ENCODE assay signal across 1 cellular context in the genomic region with DNA sequence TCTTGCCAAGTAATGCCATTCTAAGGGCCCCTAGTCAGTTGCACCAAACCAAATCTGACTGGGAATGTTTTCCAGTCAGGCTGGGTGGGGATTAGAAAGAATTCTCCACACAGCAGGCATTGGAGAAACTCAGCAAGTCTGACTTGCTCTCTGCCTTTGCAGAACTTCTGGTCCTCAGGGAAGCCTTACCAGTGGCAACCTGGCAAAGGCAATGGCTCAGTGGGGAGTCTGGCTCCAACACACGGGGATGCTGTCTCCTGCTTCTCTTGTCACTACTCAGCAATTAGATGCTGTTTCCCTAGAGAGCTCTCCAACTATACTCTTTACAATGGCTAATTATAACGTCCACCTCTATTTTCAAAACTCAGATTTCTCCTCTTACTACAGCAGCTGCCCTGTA.
TF ChIP-seq lines count a peak whose summit lies in the region.

No MANE protein-coding gene starts in this region.

TF ChIP-seq in H1, 55 proteins besides CTCF, POLR2A, EP300 and RAD21 (continued from another document):
- no peak for TF ChIP-seq TEAD4 (IDR thresholded peaks at IDR 0.05; ENCODE audit: low read depth, low read length)
- TF ChIP-seq, protein P1, sequence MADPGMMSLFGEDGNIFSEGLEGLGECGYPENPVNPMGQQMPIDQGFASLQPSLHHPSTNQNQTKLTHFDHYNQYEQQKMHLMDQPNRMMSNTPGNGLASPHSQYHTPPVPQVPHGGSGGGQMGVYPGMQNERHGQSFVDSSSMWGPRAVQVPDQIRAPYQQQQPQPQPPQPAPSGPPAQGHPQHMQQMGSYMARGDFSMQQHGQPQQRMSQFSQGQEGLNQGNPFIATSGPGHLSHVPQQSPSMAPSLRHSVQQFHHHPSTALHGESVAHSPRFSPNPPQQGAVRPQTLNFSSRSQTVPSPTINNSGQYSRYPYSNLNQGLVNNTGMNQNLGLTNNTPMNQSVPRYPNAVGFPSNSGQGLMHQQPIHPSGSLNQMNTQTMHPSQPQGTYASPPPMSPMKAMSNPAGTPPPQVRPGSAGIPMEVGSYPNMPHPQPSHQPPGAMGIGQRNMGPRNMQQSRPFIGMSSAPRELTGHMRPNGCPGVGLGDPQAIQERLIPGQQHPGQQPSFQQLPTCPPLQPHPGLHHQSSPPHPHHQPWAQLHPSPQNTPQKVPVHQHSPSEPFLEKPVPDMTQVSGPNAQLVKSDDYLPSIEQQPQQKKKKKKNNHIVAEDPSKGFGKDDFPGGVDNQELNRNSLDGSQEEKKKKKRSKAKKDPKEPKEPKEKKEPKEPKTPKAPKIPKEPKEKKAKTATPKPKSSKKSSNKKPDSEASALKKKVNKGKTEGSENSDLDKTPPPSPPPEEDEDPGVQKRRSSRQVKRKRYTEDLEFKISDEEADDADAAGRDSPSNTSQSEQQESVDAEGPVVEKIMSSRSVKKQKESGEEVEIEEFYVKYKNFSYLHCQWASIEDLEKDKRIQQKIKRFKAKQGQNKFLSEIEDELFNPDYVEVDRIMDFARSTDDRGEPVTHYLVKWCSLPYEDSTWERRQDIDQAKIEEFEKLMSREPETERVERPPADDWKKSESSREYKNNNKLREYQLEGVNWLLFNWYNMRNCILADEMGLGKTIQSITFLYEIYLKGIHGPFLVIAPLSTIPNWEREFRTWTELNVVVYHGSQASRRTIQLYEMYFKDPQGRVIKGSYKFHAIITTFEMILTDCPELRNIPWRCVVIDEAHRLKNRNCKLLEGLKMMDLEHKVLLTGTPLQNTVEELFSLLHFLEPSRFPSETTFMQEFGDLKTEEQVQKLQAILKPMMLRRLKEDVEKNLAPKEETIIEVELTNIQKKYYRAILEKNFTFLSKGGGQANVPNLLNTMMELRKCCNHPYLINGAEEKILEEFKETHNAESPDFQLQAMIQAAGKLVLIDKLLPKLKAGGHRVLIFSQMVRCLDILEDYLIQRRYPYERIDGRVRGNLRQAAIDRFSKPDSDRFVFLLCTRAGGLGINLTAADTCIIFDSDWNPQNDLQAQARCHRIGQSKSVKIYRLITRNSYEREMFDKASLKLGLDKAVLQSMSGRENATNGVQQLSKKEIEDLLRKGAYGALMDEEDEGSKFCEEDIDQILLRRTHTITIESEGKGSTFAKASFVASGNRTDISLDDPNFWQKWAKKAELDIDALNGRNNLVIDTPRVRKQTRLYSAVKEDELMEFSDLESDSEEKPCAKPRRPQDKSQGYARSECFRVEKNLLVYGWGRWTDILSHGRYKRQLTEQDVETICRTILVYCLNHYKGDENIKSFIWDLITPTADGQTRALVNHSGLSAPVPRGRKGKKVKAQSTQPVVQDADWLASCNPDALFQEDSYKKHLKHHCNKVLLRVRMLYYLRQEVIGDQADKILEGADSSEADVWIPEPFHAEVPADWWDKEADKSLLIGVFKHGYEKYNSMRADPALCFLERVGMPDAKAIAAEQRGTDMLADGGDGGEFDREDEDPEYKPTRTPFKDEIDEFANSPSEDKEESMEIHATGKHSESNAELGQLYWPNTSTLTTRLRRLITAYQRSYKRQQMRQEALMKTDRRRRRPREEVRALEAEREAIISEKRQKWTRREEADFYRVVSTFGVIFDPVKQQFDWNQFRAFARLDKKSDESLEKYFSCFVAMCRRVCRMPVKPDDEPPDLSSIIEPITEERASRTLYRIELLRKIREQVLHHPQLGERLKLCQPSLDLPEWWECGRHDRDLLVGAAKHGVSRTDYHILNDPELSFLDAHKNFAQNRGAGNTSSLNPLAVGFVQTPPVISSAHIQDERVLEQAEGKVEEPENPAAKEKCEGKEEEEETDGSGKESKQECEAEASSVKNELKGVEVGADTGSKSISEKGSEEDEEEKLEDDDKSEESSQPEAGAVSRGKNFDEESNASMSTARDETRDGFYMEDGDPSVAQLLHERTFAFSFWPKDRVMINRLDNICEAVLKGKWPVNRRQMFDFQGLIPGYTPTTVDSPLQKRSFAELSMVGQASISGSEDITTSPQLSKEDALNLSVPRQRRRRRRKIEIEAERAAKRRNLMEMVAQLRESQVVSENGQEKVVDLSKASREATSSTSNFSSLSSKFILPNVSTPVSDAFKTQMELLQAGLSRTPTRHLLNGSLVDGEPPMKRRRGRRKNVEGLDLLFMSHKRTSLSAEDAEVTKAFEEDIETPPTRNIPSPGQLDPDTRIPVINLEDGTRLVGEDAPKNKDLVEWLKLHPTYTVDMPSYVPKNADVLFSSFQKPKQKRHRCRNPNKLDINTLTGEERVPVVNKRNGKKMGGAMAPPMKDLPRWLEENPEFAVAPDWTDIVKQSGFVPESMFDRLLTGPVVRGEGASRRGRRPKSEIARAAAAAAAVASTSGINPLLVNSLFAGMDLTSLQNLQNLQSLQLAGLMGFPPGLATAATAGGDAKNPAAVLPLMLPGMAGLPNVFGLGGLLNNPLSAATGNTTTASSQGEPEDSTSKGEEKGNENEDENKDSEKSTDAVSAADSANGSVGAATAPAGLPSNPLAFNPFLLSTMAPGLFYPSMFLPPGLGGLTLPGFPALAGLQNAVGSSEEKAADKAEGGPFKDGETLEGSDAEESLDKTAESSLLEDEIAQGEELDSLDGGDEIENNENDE (IDR thresholded peaks at IDR 0.05; ENCODE audit: insufficient replicate concordance, low read length), result no peak
- TF ChIP-seq SP4 (IDR thresholded peaks at IDR 0.05; ENCODE audit: low read length), result no peak
- TF ChIP-seq SRF (IDR thresholded peaks at IDR 0.05; ENCODE audit: low read depth, low read length), result no peak
- no peak for TF ChIP-seq PHF8 (conservative IDR thresholded peaks at IDR 0.05; ENCODE audit: low read depth, low read length)
TF ChIP-seq in H1: peak in this region for 0.
